In genomic region chr10:74058071-74058470, GRCh38 we compare ENCODE assay signal across 9 cellular contexts.
DNase-seq lines count a peak whose midpoint lies in the region; ATAC-seq and TF ChIP-seq lines count a peak whose summit lies in the region.
"Had no signal": no experiment of that assay in that cellular context is flagged by ENCODE, and none has a peak within 500 bp of the region (broad histone marks: within the 10 kb centered on the region; RNA-seq: fewer than 3 reads in every experiment).

No MANE protein-coding gene starts in this region.

- H3K27me3 Mint-ChIP-seq in activated CD4-positive, alpha-beta T cell treated with anti-CD3 and anti-CD28 coated beads, Interleukin-2, amount 10 ng/mL, durations not matched to agents 7 days and 5 days, result no peaks in the 10 kb centered on the region
- H3K27me3 Mint-ChIP-seq in activated CD8-positive, alpha-beta T cell treated with anti-CD3 and anti-CD28 coated beads, Interleukin-2, amount 10 ng/mL, durations not matched to agents 7 days and 5 days (ENCODE audit: low read depth), result no peaks in the 10 kb centered on the region

- peak overlapping the region; percentile 59 for H3K27ac Mint-ChIP-seq in activated CD4-positive, alpha-beta T cell treated with anti-CD3 and anti-CD28 coated beads, Interleukin-2, amount 10 ng/mL, durations not matched to agents 7 days and 5 days
- H3K27ac Mint-ChIP-seq in activated CD8-positive, alpha-beta T cell treated with anti-CD3 and anti-CD28 coated beads, Interleukin-2, amount 10 ng/mL, durations not matched to agents 7 days and 5 days, result peak overlapping the region; percentile 65

- H3K27me3 ChIP-seq in psoas muscle (ENCODE audit: insufficient read depth in 3 of 3, low read length in 2 of 3), result no peaks in the 10 kb centered on the region

- peak overlapping the region; percentile 67 for H3K27ac ChIP-seq in psoas muscle

- no peak for TF ChIP-seq CTCF in psoas muscle (IDR thresholded peaks at IDR 0.05)

- DNase-seq in activated CD4-positive, alpha-beta T cell treated with anti-CD3 and anti-CD28 coated beads, Interleukin-2, amount 10 ng/mL, durations not matched to agents 7 days and 5 days, result peak; percentile 9
- no peak for DNase-seq in activated CD4-positive, alpha-beta T cell treated with anti-CD3 and anti-CD28 coated beads, Interleukin-2, amount 50 U/mL, for 48 hours
- DNase-seq in Jurkat, Clone E6-1 (ENCODE audit: low read depth, low spot score), result peak; percentile 78
- DNase-seq in activated CD8-positive, alpha-beta T cell treated with anti-CD3 and anti-CD28 coated beads, Interleukin-2, amount 10 ng/mL, durations not matched to agents 7 days and 5 days, result peak; percentile 31
- no peak for DNase-seq in psoas muscle
- no peak for DNase-seq in ecto neural progenitor cell (ENCODE audit: low spot score)
- DNase-seq in stimulated activated naive CD4-positive, alpha-beta T cell (lab: John Stamatoyannopoulos, UW), result no peak
- DNase-seq in anterior cingulate cortex (lab: John Stamatoyannopoulos, UW), result no peak
- DNase-seq: COR-L47 had no signal

- H3K4me1 ChIP-seq in psoas muscle, result peaks cover 57% of the 10 kb centered on the region

- WGBS in psoas muscle, 3 donors, result 5 to 24% (median 8%) methylated on average over 4 of the region's 4 CpGs

- peaks cover 0 to 3% of the 10 kb centered on the region in 2 donors for H3K36me3 ChIP-seq in psoas muscle (ENCODE audit: insufficient read depth in 1 of 2, low read depth in 1 of 2)

- POLR2A ChIA-PET in activated CD4-positive, alpha-beta T cell treated with anti-CD3 and anti-CD28 coated beads, Interleukin-2, amount 10 ng/mL, durations not matched to agents 7 days and 5 days (lab: Charles Lee), result interaction anchor here (0.7 kb wide), 1 partner anchor 22 kb away, joined by 5 read pairs; no protein-coding TSS in a partner anchor
- POLR2A ChIA-PET in activated CD8-positive, alpha-beta T cell treated with anti-CD3 and anti-CD28 coated beads, Interleukin-2, amount 10 ng/mL, durations not matched to agents 7 days and 5 days (lab: Charles Lee), result interaction anchor here (0.7 to 0.8 kb wide), 2 partner anchors 15 to 1591 kb away, joined by 3 read pairs; no protein-coding TSS in a partner anchor

- H3K9me3 Mint-ChIP-seq in activated CD4-positive, alpha-beta T cell treated with anti-CD3 and anti-CD28 coated beads, Interleukin-2, amount 10 ng/mL, durations not matched to agents 7 days and 5 days, result peaks cover under 1% of the 10 kb centered on the region
- no peaks in the 10 kb centered on the region for H3K9me3 Mint-ChIP-seq in activated CD8-positive, alpha-beta T cell treated with anti-CD3 and anti-CD28 coated beads, Interleukin-2, amount 10 ng/mL, durations not matched to agents 7 days and 5 days (ENCODE audit: insufficient read depth)

- H3K9me3 ChIP-seq in psoas muscle, result peaks cover 3% of the 10 kb centered on the region

- intact Hi-C loops in psoas muscle (cut with DNase I), result loop anchor here in 1 of 2 donors (5.0 kb wide), 1 partner anchor 46 kb away; no protein-coding TSS in a partner anchor

- H3K36me3 Mint-ChIP-seq in activated CD4-positive, alpha-beta T cell treated with anti-CD3 and anti-CD28 coated beads, Interleukin-2, amount 10 ng/mL, durations not matched to agents 7 days and 5 days (ENCODE audit: low read depth), result peaks cover 20% of the 10 kb centered on the region
- peaks cover 5% of the 10 kb centered on the region for H3K36me3 Mint-ChIP-seq in activated CD8-positive, alpha-beta T cell treated with anti-CD3 and anti-CD28 coated beads, Interleukin-2, amount 10 ng/mL, durations not matched to agents 7 days and 5 days (ENCODE audit: low read depth)

- H3K4me3 Mint-ChIP-seq in activated CD4-positive, alpha-beta T cell treated with anti-CD3 and anti-CD28 coated beads, Interleukin-2, amount 10 ng/mL, durations not matched to agents 7 days and 5 days, result peak overlapping the region; percentile 44
- peak overlapping the region; percentile 42 for H3K4me3 Mint-ChIP-seq in activated CD8-positive, alpha-beta T cell treated with anti-CD3 and anti-CD28 coated beads, Interleukin-2, amount 10 ng/mL, durations not matched to agents 7 days and 5 days

- H3K4me1 Mint-ChIP-seq in activated CD4-positive, alpha-beta T cell treated with anti-CD3 and anti-CD28 coated beads, Interleukin-2, amount 10 ng/mL, durations not matched to agents 7 days and 5 days, result peaks cover 45% of the 10 kb centered on the region
- H3K4me1 Mint-ChIP-seq in activated CD8-positive, alpha-beta T cell treated with anti-CD3 and anti-CD28 coated beads, Interleukin-2, amount 10 ng/mL, durations not matched to agents 7 days and 5 days (ENCODE audit: low read depth), result peaks cover 42% of the 10 kb centered on the region

- H3K4me3 ChIP-seq in Jurkat, Clone E6-1 (ENCODE audit: low read length), result no peak overlapping the region
- H3K4me3 ChIP-seq in psoas muscle, result no peak overlapping the region

- CTCF ChIA-PET in activated CD4-positive, alpha-beta T cell treated with anti-CD3 and anti-CD28 coated beads, Interleukin-2, amount 10 ng/mL, durations not matched to agents 7 days and 5 days (lab: Charles Lee), result interaction anchor here (1.1 to 2.5 kb wide), 2 partner anchors 15 to 178 kb away, joined by 5 to 8 read pairs; no protein-coding TSS in a partner anchor
- CTCF ChIA-PET in activated CD8-positive, alpha-beta T cell treated with anti-CD3 and anti-CD28 coated beads, Interleukin-2, amount 10 ng/mL, durations not matched to agents 7 days and 5 days (lab: Charles Lee), result interaction anchor here (0.5 to 2.3 kb wide), 14 partner anchors 13 to 196 kb away, joined by 3 to 26 read pairs (median 6); no protein-coding TSS in a partner anchor

- ATAC-seq in activated CD8-positive, alpha-beta T cell treated with anti-CD3 and anti-CD28 coated beads, Interleukin-2, amount 10 ng/mL, durations not matched to agents 7 days and 5 days, result peak; percentile 37
- peak in 3 of 4 donors; percentile 20 to 57 (median 39) for ATAC-seq in psoas muscle

Comparison
In these comparisons a context has a peak if more than half of its experiments do, and no peak if none do; other contexts are left out.
1. DNase-seq: peak in activated CD4-positive, alpha-beta T cell treated with anti-CD3 and anti-CD28 coated beads, Interleukin-2, amount 10 ng/mL, durations not matched to agents 7 days and 5 days (single experiment), Jurkat, Clone E6-1 (single experiment) and activated CD8-positive, alpha-beta T cell treated with anti-CD3 and anti-CD28 coated beads, Interleukin-2, amount 10 ng/mL, durations not matched to agents 7 days and 5 days (single experiment); none in activated CD4-positive, alpha-beta T cell treated with anti-CD3 and anti-CD28 coated beads, Interleukin-2, amount 50 U/mL, for 48 hours (0 of 2), psoas muscle (0 of 2), ecto neural progenitor cell (single experiment), stimulated activated naive CD4-positive, alpha-beta T cell (0 of 6) and anterior cingulate cortex (0 of 58).